In the genomic region with DNA sequence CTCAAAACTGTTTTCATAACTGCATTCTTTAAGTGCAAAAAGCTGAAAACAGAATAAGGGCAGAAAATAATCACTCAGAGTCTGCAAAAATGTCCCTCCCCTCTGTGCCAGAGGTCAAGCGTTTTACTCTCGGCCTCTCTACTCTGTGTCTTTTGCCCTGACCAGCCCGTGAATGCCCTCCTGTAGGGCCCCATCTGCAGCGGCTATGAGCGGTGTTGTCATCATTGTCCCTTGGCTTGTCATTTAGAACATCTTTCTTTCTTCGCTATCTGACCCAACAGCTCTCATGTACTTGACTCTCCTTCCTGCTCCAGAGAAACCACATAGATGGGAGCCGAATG, we compare ENCODE assay signal across 1 cellular context.
TF ChIP-seq lines count a peak whose summit lies in the region.

No MANE protein-coding gene starts in this region.

TF ChIP-seq in endothelial cell of umbilical vein, 7 proteins besides CTCF, POLR2A, EP300 and RAD21 (continued from another document):
- TF ChIP-seq MYC (IDR thresholded peaks at IDR 0.05; ENCODE audit: low read depth, low read length) (no peak), FOS (IDR thresholded peaks at IDR 0.05; ENCODE audit: borderline replicate concordance, insufficient read depth, low read length) (no peak)
- TF ChIP-seq, protein P1, sequence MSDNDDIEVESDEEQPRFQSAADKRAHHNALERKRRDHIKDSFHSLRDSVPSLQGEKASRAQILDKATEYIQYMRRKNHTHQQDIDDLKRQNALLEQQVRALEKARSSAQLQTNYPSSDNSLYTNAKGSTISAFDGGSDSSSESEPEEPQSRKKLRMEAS (IDR thresholded peaks at IDR 0.05; ENCODE audit: insufficient read depth, insufficient read length), result no peak
TF ChIP-seq in endothelial cell of umbilical vein: peak in this region for 0.
